In the genomic region with DNA sequence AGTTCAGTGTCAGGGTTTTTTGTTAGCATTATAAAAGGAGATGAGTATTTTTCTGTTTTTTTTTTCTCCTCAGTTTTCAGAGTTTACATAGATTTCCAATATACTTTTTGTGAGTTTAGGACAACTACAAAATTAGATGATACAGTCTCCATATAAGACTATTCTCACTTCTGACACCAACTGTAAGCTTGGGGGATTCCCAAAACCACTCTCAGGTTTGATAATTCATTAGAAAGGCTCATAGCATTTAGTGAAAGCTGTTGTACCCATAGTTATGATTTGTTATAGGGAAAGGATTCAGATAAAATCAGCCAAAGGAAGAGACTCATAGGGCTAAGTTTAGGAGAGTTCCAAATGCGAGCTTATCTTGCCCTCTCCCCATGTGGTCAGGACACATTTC, we compare ENCODE assay signal across 23 cellular contexts. TPM values are rescaled to one million over a fixed set of nuclear protein-coding genes. Genes with fewer than 3 reads are reported as not detected.
DNase-seq lines count a peak whose midpoint lies in the region; ATAC-seq and TF ChIP-seq lines count a peak whose summit lies in the region.
"Had no signal": no experiment of that assay in that cellular context is flagged by ENCODE, and none has a peak within 500 bp of the region (broad histone marks: within the 10 kb centered on the region; RNA-seq: fewer than 3 reads in every experiment).

No MANE protein-coding gene starts in this region.

- H3K27me3 ChIP-seq in psoas muscle (ENCODE audit: insufficient read depth in 3 of 3, low read length in 2 of 3) = no peaks in the 10 kb centered on the region

- 92 to 98% (median 94%) methylated on average over 1 of the region's 1 CpG for WGBS in psoas muscle, 3 donors

- H3K4me1 Mint-ChIP-seq in activated T-cell treated with anti-CD3 and anti-CD28 coated beads, Interleukin-2, amount 50 U/mL, for 24 hours (ENCODE audit: low read depth) = peaks cover 27% of the 10 kb centered on the region
- H3K4me1 Mint-ChIP-seq in activated T-helper 17 cell treated with anti-CD3 and anti-CD28 coated beads, Interleukin-2, amount 50 U/mL, for 72 hours = peaks cover 21% of the 10 kb centered on the region
- peaks cover 2% of the 10 kb centered on the region for H3K4me1 Mint-ChIP-seq in osteocyte (ENCODE audit: unreplicated experiment)

- no peaks in the 10 kb centered on the region for H3K27me3 Mint-ChIP-seq in activated T-cell treated with anti-CD3 and anti-CD28 coated beads, Interleukin-2, amount 50 U/mL, for 24 hours
- H3K27me3 Mint-ChIP-seq in activated T-helper 17 cell treated with anti-CD3 and anti-CD28 coated beads, Interleukin-2, amount 50 U/mL, for 72 hours = no peaks in the 10 kb centered on the region
- H3K27me3 Mint-ChIP-seq in osteocyte (ENCODE audit: unreplicated experiment) = no peaks in the 10 kb centered on the region

- no peak overlapping the region for H3K4me3 Mint-ChIP-seq in activated T-cell treated with anti-CD3 and anti-CD28 coated beads, Interleukin-2, amount 50 U/mL, for 24 hours
- no peak overlapping the region for H3K4me3 Mint-ChIP-seq in activated T-helper 17 cell treated with anti-CD3 and anti-CD28 coated beads, Interleukin-2, amount 50 U/mL, for 72 hours
- no peak overlapping the region for H3K4me3 Mint-ChIP-seq in osteocyte (ENCODE audit: unreplicated experiment)

- peak overlapping the region; percentile 49 for H3K27ac Mint-ChIP-seq in activated T-cell treated with anti-CD3 and anti-CD28 coated beads, Interleukin-2, amount 50 U/mL, for 24 hours
- H3K27ac Mint-ChIP-seq in activated T-helper 17 cell treated with anti-CD3 and anti-CD28 coated beads, Interleukin-2, amount 50 U/mL, for 72 hours = peak overlapping the region; percentile 54
- no peak overlapping the region for H3K27ac Mint-ChIP-seq in osteocyte (ENCODE audit: unreplicated experiment)

- peak overlapping the region; percentile 54 for H3K27ac ChIP-seq in psoas muscle
- H3K27ac ChIP-seq: RWPE1 had no signal

- TF ChIP-seq CTCF in psoas muscle (IDR thresholded peaks at IDR 0.05) = no peak
- TF ChIP-seq CTCF in osteocyte (IDR thresholded peaks at IDR 0.05) = no peak

- H3K4me3 ChIP-seq in psoas muscle = no peak overlapping the region

- H3K9me3 ChIP-seq in psoas muscle = no peaks in the 10 kb centered on the region
- H3K9me3 ChIP-seq: SK-N-SH had no signal

- H3K36me3 Mint-ChIP-seq in activated T-cell treated with anti-CD3 and anti-CD28 coated beads, Interleukin-2, amount 50 U/mL, for 24 hours (ENCODE audit: low read depth) = peaks cover 85% of the 10 kb centered on the region
- H3K36me3 Mint-ChIP-seq in activated T-helper 17 cell treated with anti-CD3 and anti-CD28 coated beads, Interleukin-2, amount 50 U/mL, for 72 hours (ENCODE audit: low read depth) = peaks cover 83% of the 10 kb centered on the region
- peaks cover 20% of the 10 kb centered on the region for H3K36me3 Mint-ChIP-seq in osteocyte (ENCODE audit: unreplicated experiment)

- H3K36me3 ChIP-seq in psoas muscle (ENCODE audit: insufficient read depth in 1 of 2, low read depth in 1 of 2) = peaks cover 0 to 8% of the 10 kb centered on the region in 2 donors

- ATAC-seq in GM18868 (IDR thresholded peaks at IDR 0.05; ENCODE audit: unreplicated experiment) (peak; percentile 60), psoas muscle (no peak), left colon (no peak), left lobe of liver (no peak)
- peak; percentile 53 for ATAC-seq in activated T-helper 17 cell treated with anti-CD3 and anti-CD28 coated beads, Interleukin-2, amount 50 U/mL, for 72 hours (replicated peaks)
- ATAC-seq: HCT116 had no signal

- DNase-seq in activated T-cell treated with anti-CD3 and anti-CD28 coated beads, Interleukin-2, amount 50 U/mL, for 24 hours = no peak
- DNase-seq in activated T-cell treated with anti-CD3 and anti-CD28 coated beads, Interleukin-2, amount 50 U/mL, for 48 hours = no peak
- DNase-seq in psoas muscle (no peak), osteocyte (ENCODE audit: extremely low spot score, unreplicated experiment) (no peak), left colon (no peak), left lobe of liver (ENCODE audit: low spot score) (no peak)
- DNase-seq: 8988T, C1 segment of cervical spinal cord, DMS79, IMR-90, Karpas-422, MV-4-11, NCI-H1105 treated with DMSO at 0.1 percent for 48 hours, NCI-H2029 treated with DMSO at 0.1 percent for 48 hours, NCI-H226, NCI-H510A treated with DMSO at 0.1 percent for 48 hours, NCI-H748 treated with DMSO at 0.1 percent for 48 hours, SHP77 treated with DMSO at 0.1 percent for 48 hours, SK-N-SH had no signal

- intact Hi-C loops in psoas muscle (cut with DNase I) = no loop called here
- intact Hi-C loops in left colon (cut with DNase I, micrococcal nuclease) = no loop called here

- H3K9me3 Mint-ChIP-seq in activated T-cell treated with anti-CD3 and anti-CD28 coated beads, Interleukin-2, amount 50 U/mL, for 24 hours = no peaks in the 10 kb centered on the region
- H3K9me3 Mint-ChIP-seq in activated T-helper 17 cell treated with anti-CD3 and anti-CD28 coated beads, Interleukin-2, amount 50 U/mL, for 72 hours = no peaks in the 10 kb centered on the region
- no peaks in the 10 kb centered on the region for H3K9me3 Mint-ChIP-seq in osteocyte (ENCODE audit: unreplicated experiment)

- peaks cover 47% of the 10 kb centered on the region for H3K4me1 ChIP-seq in psoas muscle

RNA-seq across cellular contexts. Expression of a gene that starts 24.1 kb away (rescaled TPM):
- 10 to 100 TPM; 32.3 to 34.4 TPM for total RNA-seq in activated T-helper 17 cell treated with anti-CD3 and anti-CD28 coated beads, Interleukin-2, amount 50 U/mL, for 72 hours
- total RNA-seq in psoas muscle (10 to 100 TPM; 57.8 to 92.2 (median 65.5) TPM), osteocyte (35.8 and 37.6 TPM in 2 replicates), left colon (10 to 100 TPM; 33.4 to 38.2 TPM), left lobe of liver (19.1 TPM)
- 10 to 100 TPM; 10.5 to 38.0 (median 13.8) TPM for polyA plus RNA-seq in psoas muscle

Comparison
In these comparisons a context has a peak if more than half of its experiments do, and no peak if none do; other contexts are left out.
1. ATAC-seq: peak in GM18868 (single experiment) and activated T-helper 17 cell treated with anti-CD3 and anti-CD28 coated beads, Interleukin-2, amount 50 U/mL, for 72 hours (single experiment); none in psoas muscle (0 of 4), left colon (single experiment) and left lobe of liver (single experiment).